In the genomic region with DNA sequence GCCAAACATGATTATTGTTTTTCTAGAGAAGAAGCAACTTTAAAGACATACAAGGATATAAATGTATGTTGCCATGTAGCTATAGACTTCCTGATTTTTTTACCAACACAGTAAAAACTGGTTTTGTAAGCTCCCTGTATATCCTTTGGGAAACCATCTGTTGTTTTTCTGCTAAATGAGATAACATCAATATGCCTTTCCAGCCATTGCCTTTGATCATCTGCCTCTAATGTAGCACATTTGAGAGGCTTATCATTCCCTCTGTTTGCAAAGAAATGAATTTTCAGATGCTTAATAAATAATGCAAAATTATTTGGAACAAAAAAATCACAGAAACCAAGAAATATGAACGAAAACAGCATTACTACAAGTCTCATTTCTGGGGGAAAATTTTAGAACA, we compare ENCODE assay signal across 32 cellular contexts.
"Had no signal": no experiment of that assay in that cellular context is flagged by ENCODE, and none has a peak within 500 bp of the region (broad histone marks: within the 10 kb centered on the region; RNA-seq: fewer than 3 reads in every experiment).

No MANE protein-coding gene starts in this region.

- H3K36me3 ChIP-seq: brain microvascular endothelial cell, Peyer's patch, WERI-Rb-1 had no signal

- H3K9me3 ChIP-seq: Peyer's patch had no signal

- ATAC-seq: activated CD8-positive, alpha-beta T cell treated with anti-CD3 and anti-CD28 coated beads for 36 hours; activated T-cell treated with anti-CD3 and anti-CD28 coated beads, Interleukin-2, amount 50 U/mL, for 72 hours; activated T-helper 17 cell treated with anti-CD3 and anti-CD28 coated beads, Interleukin-2, amount 50 U/mL, for 72 hours; PC-3 had no signal

- DNase-seq: activated CD4-positive, alpha-beta T cell treated with anti-CD3 and anti-CD28 coated beads, Interleukin-2, amount 10 ng/mL, durations not matched to agents 24 days and 14 days; activated CD4-positive, alpha-beta T cell treated with anti-CD3 and anti-CD28 coated beads, Interleukin-2, amount 50 U/mL, for 4 hours; activated CD4-positive, CD25-positive, alpha-beta regulatory T cell; activated CD8-positive, alpha-beta T cell treated with anti-CD3 and anti-CD28 coated beads for 36 hours; activated effector memory CD4-positive, alpha-beta T cell treated with anti-CD3 and anti-CD28 coated beads, Interleukin-2, amount 50 U/mL, for 16 hours; activated naive CD4-positive, alpha-beta T cell; activated naive CD4-positive, alpha-beta T cell treated with anti-CD3 and anti-CD28 coated beads, Interleukin-2, amount 50 U/mL, for 16 hours; activated naive CD8-positive, alpha-beta T cell treated with anti-CD3 and anti-CD28 coated beads for 36 hours; activated T-cell treated with anti-CD3 and anti-CD28 coated beads, Interleukin-2, amount 50 U/mL, for 1 hour; activated T-cell treated with anti-CD3 and anti-CD28 coated beads, Interleukin-2, amount 50 U/mL, for 72 hours; amniotic stem cell; aorta; brain microvascular endothelial cell; Kasumi-1; KG1; MM.1S; MV-4-11; NCI-H1092; NCI-H1436 treated with DMSO at 0.1 percent for 48 hours; NCI-H187 treated with DMSO at 0.1 percent for 48 hours; NCI-H2081; NCI-H345; NCI-H510A; NCI-H526 treated with DMSO at 0.1 percent for 48 hours; NCI-H774; PC-3; Peyer's patch; RPMI8226; SIG-M5; T1000; WERI-Rb-1 had no signal

- H3K27me3 ChIP-seq: brain microvascular endothelial cell, Peyer's patch had no signal

- H3K4me1 ChIP-seq: Peyer's patch had no signal

- H3K27ac ChIP-seq: brain microvascular endothelial cell, Peyer's patch, WERI-Rb-1 had no signal

- H3K4me3 ChIP-seq: Peyer's patch had no signal
